In genomic region chrX:47217121-47217851, GRCh38 we compare ENCODE assay signal across 8 cellular contexts. TPM values are rescaled to one million over a fixed set of nuclear protein-coding genes. Genes with fewer than 3 reads are reported as not detected.
A peak's percentile ranks its signal among the peaks of the same experiment; 100 is the strongest.
DNase-seq lines count a peak whose midpoint lies in the region; ATAC-seq and TF ChIP-seq lines count a peak whose summit lies in the region.

No MANE protein-coding gene starts in this region.

- DNase-seq in Calu3 (no peak), fibroblast of mammary gland (ENCODE audit: low read depth) (peak; percentile 78)
- peak; percentile 39 for DNase-seq in activated CD8-positive, alpha-beta T cell treated with anti-CD3 and anti-CD28 coated beads for 36 hours

- no peaks in the 10 kb centered on the region for H3K9me3 Mint-ChIP-seq in Calu3 (ENCODE audit: low read depth, unreplicated experiment)
- no peaks in the 10 kb centered on the region for H3K9me3 Mint-ChIP-seq in activated CD8-positive, alpha-beta T cell treated with anti-CD3 and anti-CD28 coated beads for 36 hours

- H3K4me3 ChIP-seq in Loucy (ENCODE audit: low read length, poor library complexity, severe bottlenecking), result peak overlapping the region; percentile 74
- peak overlapping the region; percentile 27 for H3K4me3 ChIP-seq in fibroblast of mammary gland (ENCODE audit: control insufficient read depth, low read depth, low read length)
- peak overlapping the region; percentile 36 to 92 for H3K4me3 ChIP-seq in neutrophil (ENCODE audit: low read depth in 1 of 2, low read length in 1 of 2)

- POLR2A ChIA-PET in activated CD8-positive, alpha-beta T cell treated with anti-CD3 and anti-CD28 coated beads for 36 hours (lab: Charles Lee), result interaction anchor here (0.9 to 6.9 kb wide), 5 partner anchors 11 to 26 kb away, joined by 4 to 42 read pairs (median 10); partner anchors contain the start of gene USP11

- H3K36me3 ChIP-seq in Loucy (ENCODE audit: insufficient read depth, low read length), result peaks cover 26% of the 10 kb centered on the region; the same call in 1 of the 2 replicates
- peaks cover 43% of the 10 kb centered on the region for H3K36me3 ChIP-seq in neutrophil

- peaks cover 46% of the 10 kb centered on the region for H3K4me1 Mint-ChIP-seq in Calu3 (ENCODE audit: low read depth, unreplicated experiment)
- H3K4me1 Mint-ChIP-seq in activated CD8-positive, alpha-beta T cell treated with anti-CD3 and anti-CD28 coated beads for 36 hours (ENCODE audit: low read depth), result peaks cover 42% of the 10 kb centered on the region

- CTCF ChIA-PET in Calu3 (lab: Charles Lee), result interaction anchor here (0.5 to 1.0 kb wide), 6 partner anchors 16 to 95 kb away, joined by 3 to 4 read pairs (median 3); partner anchors contain the start of genes RBM10 and USP11
- CTCF ChIA-PET in activated CD8-positive, alpha-beta T cell treated with anti-CD3 and anti-CD28 coated beads for 36 hours (lab: Charles Lee), result interaction anchor here (1.0 to 1.1 kb wide), 3 partner anchors 141 to 306 kb away, joined by 3 read pairs; no protein-coding TSS in a partner anchor

- no peaks in the 10 kb centered on the region for H3F3A ChIP-seq in Loucy (ENCODE audit: low read depth)

- H3K27me3 Mint-ChIP-seq in Calu3 (ENCODE audit: unreplicated experiment), result no peaks in the 10 kb centered on the region
- no peaks in the 10 kb centered on the region for H3K27me3 Mint-ChIP-seq in activated CD8-positive, alpha-beta T cell treated with anti-CD3 and anti-CD28 coated beads for 36 hours

- H3K4me3 Mint-ChIP-seq in Calu3 (ENCODE audit: low read depth, unreplicated experiment), result peak overlapping the region; percentile 100
- H3K4me3 Mint-ChIP-seq in activated CD8-positive, alpha-beta T cell treated with anti-CD3 and anti-CD28 coated beads for 36 hours, result peak overlapping the region; percentile 88

- H3K27me3 ChIP-seq in Loucy (ENCODE audit: insufficient read depth, low read length, poor library complexity, severe bottlenecking) (peaks cover 4% of the 10 kb centered on the region), neutrophil (no peaks in the 10 kb centered on the region)

- peaks cover 66% of the 10 kb centered on the region for H3K36me3 Mint-ChIP-seq in Calu3 (ENCODE audit: insufficient read depth, unreplicated experiment)
- H3K36me3 Mint-ChIP-seq in activated CD8-positive, alpha-beta T cell treated with anti-CD3 and anti-CD28 coated beads for 36 hours (ENCODE audit: low read depth), result peaks cover 45% of the 10 kb centered on the region

- TF ChIP-seq CTCF in Calu3 (IDR thresholded peaks at IDR 0.05; ENCODE audit: unreplicated experiment) (no peak), Loucy (conservative IDR thresholded peaks at IDR 0.05; ENCODE audit: low read length) (no peak), fibroblast of mammary gland (conservative IDR thresholded peaks at IDR 0.05; ENCODE audit: control insufficient read depth, insufficient read depth, low read depth, low read length) (no peak), neutrophil (IDR thresholded peaks at IDR 0.05) (no peak)
- no peak for TF ChIP-seq CTCF in activated CD8-positive, alpha-beta T cell treated with anti-CD3 and anti-CD28 coated beads for 36 hours (IDR thresholded peaks at IDR 0.05)

- H3K4me2 ChIP-seq in Loucy (ENCODE audit: low read depth, low read length, poor library complexity, severe bottlenecking), result peak overlapping the region; percentile 96

- H3K9me3 ChIP-seq in Loucy (ENCODE audit: insufficient read depth, low read depth, low read length) (no peaks in the 10 kb centered on the region), neutrophil (no peaks in the 10 kb centered on the region)

- peaks cover 35% of the 10 kb centered on the region for H4K20me1 ChIP-seq in Loucy (ENCODE audit: insufficient read depth, low read length, poor library complexity, severe bottlenecking)

- peaks cover 38% of the 10 kb centered on the region for H3K79me2 ChIP-seq in Loucy (ENCODE audit: insufficient read depth, low read length)

- no peaks in the 10 kb centered on the region for H3K9me2 ChIP-seq in Loucy (replicated peaks; ENCODE audit: low read depth, low read length)

- intact Hi-C loops in Calu3 (cut with micrococcal nuclease; ENCODE audit: unreplicated experiment), result no loop called here
- intact Hi-C loops in activated CD8-positive, alpha-beta T cell treated with anti-CD3 and anti-CD28 coated beads for 36 hours (cut with micrococcal nuclease), result no loop called here

- H3K9ac ChIP-seq in Loucy (ENCODE audit: low read depth, low read length, poor library complexity, severe bottlenecking), result peak overlapping the region; percentile 71

- H3K27ac Mint-ChIP-seq in Calu3 (ENCODE audit: unreplicated experiment), result peak overlapping the region; percentile 97
- peak overlapping the region; percentile 94 for H3K27ac Mint-ChIP-seq in activated CD8-positive, alpha-beta T cell treated with anti-CD3 and anti-CD28 coated beads for 36 hours

- no TSS peak for BruUV-seq in Calu3 (replicated peaks; lab: Mats Ljungman, UMichigan)

- H3K4me1 ChIP-seq in Loucy (ENCODE audit: insufficient read depth, low read length, poor library complexity, severe bottlenecking) (peaks cover 10% of the 10 kb centered on the region), neutrophil (ENCODE audit: control insufficient read depth in 1 of 2, insufficient read depth in 1 of 2, low read depth in 1 of 2, low read length in 1 of 2) (peaks cover 21 to 33% of the 10 kb centered on the region in 2 experiments)

- peak; percentile 11 for ATAC-seq in activated CD8-positive, alpha-beta T cell treated with anti-CD3 and anti-CD28 coated beads for 36 hours
- no peak for ATAC-seq in HG03460 (IDR thresholded peaks at IDR 0.05; ENCODE audit: unreplicated experiment)
- no peak for ATAC-seq in HG02852 (IDR thresholded peaks at IDR 0.05; ENCODE audit: unreplicated experiment)
- no peak for ATAC-seq in HG02973 (IDR thresholded peaks at IDR 0.05; ENCODE audit: unreplicated experiment)

- H3K27ac ChIP-seq in neutrophil, result peak overlapping the region; percentile 99

- H2AFZ ChIP-seq in Loucy (ENCODE audit: low read length), result no peak overlapping the region

RNA-seq across cellular contexts. Expression of gene CDK16, which starts 1.2 kb away (rescaled TPM):
- 148 and 154 TPM in 2 replicates for total RNA-seq in Calu3 (2022)
- total RNA-seq in activated CD8-positive, alpha-beta T cell treated with anti-CD3 and anti-CD28 coated beads for 36 hours, result 10 to 100 TPM; 56.1 to 61.3 TPM

RNA-seq across cellular contexts. Expression of gene USP11, which starts 15.5 kb away (rescaled TPM):
- total RNA-seq in Calu3 (2022), result 72.0 and 84.2 TPM in 2 replicates
- 10 to 100 TPM; 57.1 to 62.0 TPM for total RNA-seq in activated CD8-positive, alpha-beta T cell treated with anti-CD3 and anti-CD28 coated beads for 36 hours

RNA-seq across cellular contexts. Expression of gene UBA1, which starts 23.7 kb away (rescaled TPM):
- 234 and 240 TPM in 2 replicates for total RNA-seq in Calu3 (2022)
- 100 to 1,000 TPM; 243 to 246 TPM for total RNA-seq in activated CD8-positive, alpha-beta T cell treated with anti-CD3 and anti-CD28 coated beads for 36 hours
